8 cellular contexts compared by ENCODE assay signal in the genomic region with DNA sequence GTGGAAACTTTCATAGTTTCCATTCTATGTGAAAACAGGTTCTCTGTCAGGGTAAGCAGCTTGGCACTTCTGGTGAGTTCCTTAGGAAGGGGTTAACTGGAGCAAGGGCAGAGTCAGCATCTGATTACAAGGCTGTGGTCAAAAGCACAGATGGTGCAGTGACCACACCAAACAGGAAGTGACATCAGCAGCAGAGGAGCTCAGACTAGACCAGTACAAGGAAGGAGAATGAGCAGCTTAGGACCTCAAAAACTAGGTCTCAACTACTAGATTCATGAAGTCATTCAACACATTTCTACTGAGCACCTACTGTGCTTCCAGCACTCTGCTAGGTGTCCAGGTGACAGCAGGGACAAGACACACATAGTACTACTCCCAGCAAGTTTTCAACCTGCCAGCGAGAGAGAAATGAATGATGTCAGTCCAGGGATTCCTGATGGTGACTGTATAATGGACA.
DNase-seq lines count a peak whose midpoint lies in the region; ATAC-seq lines count a peak whose summit lies in the region.

No MANE protein-coding gene starts in this region.

- no peak overlapping the region for H3K4me3 Mint-ChIP-seq in activated naive CD8-positive, alpha-beta T cell treated with anti-CD3 and anti-CD28 coated beads for 36 hours
- no peak overlapping the region for H3K4me3 Mint-ChIP-seq in activated naive CD8-positive, alpha-beta T cell treated with anti-CD3 and anti-CD28 coated beads, Interleukin-2, amount 50 U/mL, for 24 hours

- peaks cover 1% of the 10 kb centered on the region for H3K4me1 Mint-ChIP-seq in activated naive CD8-positive, alpha-beta T cell treated with anti-CD3 and anti-CD28 coated beads for 36 hours
- no peaks in the 10 kb centered on the region for H3K4me1 Mint-ChIP-seq in activated naive CD8-positive, alpha-beta T cell treated with anti-CD3 and anti-CD28 coated beads, Interleukin-2, amount 50 U/mL, for 24 hours

- no peak for DNase-seq in activated naive CD8-positive, alpha-beta T cell treated with anti-CD3 and anti-CD28 coated beads for 36 hours
- DNase-seq in activated naive CD8-positive, alpha-beta T cell treated with anti-CD3 and anti-CD28 coated beads, Interleukin-2, amount 50 U/mL, for 24 hours: no peak
- DNase-seq in UCSD-AML1 (lab: John Stamatoyannopoulos, UW; ENCODE audit: unreplicated experiment) (peak; percentile 22), myocyte (ENCODE audit: low read depth) (peak; percentile 87), activated gamma-delta T cell treated with Interleukin-2 at 50 U/mL for 16 hours (no peak)
- no peak for DNase-seq in stimulated activated CD4-positive, alpha-beta T cell treated with anti-CD3 and anti-CD28 coated beads, Interleukin-15, amount 100 ng/mL, for 24 hours

- no peaks in the 10 kb centered on the region for H3K36me3 Mint-ChIP-seq in activated naive CD8-positive, alpha-beta T cell treated with anti-CD3 and anti-CD28 coated beads for 36 hours
- no peaks in the 10 kb centered on the region for H3K36me3 Mint-ChIP-seq in activated naive CD8-positive, alpha-beta T cell treated with anti-CD3 and anti-CD28 coated beads, Interleukin-2, amount 50 U/mL, for 24 hours (ENCODE audit: low read depth)

- H3K27ac Mint-ChIP-seq in activated naive CD8-positive, alpha-beta T cell treated with anti-CD3 and anti-CD28 coated beads for 36 hours: peak overlapping the region; percentile 58
- H3K27ac Mint-ChIP-seq in activated naive CD8-positive, alpha-beta T cell treated with anti-CD3 and anti-CD28 coated beads, Interleukin-2, amount 50 U/mL, for 24 hours: no peak overlapping the region

- H3K9me3 Mint-ChIP-seq in activated naive CD8-positive, alpha-beta T cell treated with anti-CD3 and anti-CD28 coated beads for 36 hours: no peaks in the 10 kb centered on the region
- no peaks in the 10 kb centered on the region for H3K9me3 Mint-ChIP-seq in activated naive CD8-positive, alpha-beta T cell treated with anti-CD3 and anti-CD28 coated beads, Interleukin-2, amount 50 U/mL, for 24 hours

- no peak for ATAC-seq in activated naive CD8-positive, alpha-beta T cell treated with anti-CD3 and anti-CD28 coated beads, Interleukin-2, amount 50 U/mL, for 24 hours
- ATAC-seq in HG03175 (IDR thresholded peaks at IDR 0.05; ENCODE audit: unreplicated experiment): peak; percentile 94
- ATAC-seq in GM21737 (IDR thresholded peaks at IDR 0.05; ENCODE audit: unreplicated experiment): no peak

- peaks cover 16% of the 10 kb centered on the region for H3K27me3 Mint-ChIP-seq in activated naive CD8-positive, alpha-beta T cell treated with anti-CD3 and anti-CD28 coated beads for 36 hours
- H3K27me3 Mint-ChIP-seq in activated naive CD8-positive, alpha-beta T cell treated with anti-CD3 and anti-CD28 coated beads, Interleukin-2, amount 50 U/mL, for 24 hours: peaks cover 13% of the 10 kb centered on the region

Comparison
In these comparisons a context has a peak if more than half of its experiments do, and no peak if none do; other contexts are left out.
1. DNase-seq: peak in UCSD-AML1 (single experiment) and myocyte (single experiment); none in activated naive CD8-positive, alpha-beta T cell treated with anti-CD3 and anti-CD28 coated beads for 36 hours (single experiment), activated naive CD8-positive, alpha-beta T cell treated with anti-CD3 and anti-CD28 coated beads, Interleukin-2, amount 50 U/mL, for 24 hours (single experiment), stimulated activated CD4-positive, alpha-beta T cell treated with anti-CD3 and anti-CD28 coated beads, Interleukin-15, amount 100 ng/mL, for 24 hours (single experiment) and activated gamma-delta T cell treated with Interleukin-2 at 50 U/mL for 16 hours (single experiment).